29 cellular contexts compared by ENCODE assay signal in genomic region chr2:77813614-77814013, GRCh38.
"Had no signal": no experiment of that assay in that cellular context is flagged by ENCODE, and none has a peak within 500 bp of the region (broad histone marks: within the 10 kb centered on the region; RNA-seq: fewer than 3 reads in every experiment).

No MANE protein-coding gene starts in this region.

- H3K4me3 Mint-ChIP-seq: activated B cell treated with CpG ODN at 0.5 μM for 24 hours; activated CD4-positive, alpha-beta T cell treated with anti-CD3 and anti-CD28 coated beads for 36 hours; activated T-cell treated with anti-CD3 and anti-CD28 coated beads, Interleukin-2, amount 50 U/mL, for 24 hours; activated T-helper 17 cell treated with anti-CD3 and anti-CD28 coated beads, Interleukin-2, amount 50 U/mL, for 72 hours; central memory CD8-positive, alpha-beta T cell; effector memory CD8-positive, alpha-beta T cell; neural crest cell had no signal

- FAIRE-seq: colon, endothelial cell of umbilical vein, keratinocyte had no signal

- H3K27me3 Mint-ChIP-seq: activated B cell treated with CpG ODN at 0.5 μM for 24 hours; activated CD4-positive, alpha-beta T cell treated with anti-CD3 and anti-CD28 coated beads for 36 hours; activated T-cell treated with anti-CD3 and anti-CD28 coated beads, Interleukin-2, amount 50 U/mL, for 24 hours; activated T-helper 17 cell treated with anti-CD3 and anti-CD28 coated beads, Interleukin-2, amount 50 U/mL, for 72 hours; central memory CD8-positive, alpha-beta T cell; effector memory CD8-positive, alpha-beta T cell had no signal

- H3K27ac Mint-ChIP-seq: activated B cell treated with CpG ODN at 0.5 μM for 24 hours; activated CD4-positive, alpha-beta T cell treated with anti-CD3 and anti-CD28 coated beads for 36 hours; activated naive CD4-positive, alpha-beta T cell treated with anti-CD3 and anti-CD28 coated beads, Interleukin-2, amount 50 U/mL, for 72 hours; activated T-cell treated with anti-CD3 and anti-CD28 coated beads, Interleukin-2, amount 50 U/mL, for 24 hours; activated T-helper 17 cell treated with anti-CD3 and anti-CD28 coated beads, Interleukin-2, amount 50 U/mL, for 72 hours; effector memory CD8-positive, alpha-beta T cell had no signal

- H3K4me3 ChIP-seq: ascending aorta, dorsolateral prefrontal cortex, esophagus muscularis mucosa, gastrocnemius medialis, lower lobe of right lung, mucosa of descending colon, spleen, thoracic aorta, upper lobe of left lung had no signal

- H3K27me3 ChIP-seq: ascending aorta, dorsolateral prefrontal cortex, esophagus muscularis mucosa, gastrocnemius medialis, spleen, upper lobe of left lung had no signal

- H3K36me3 ChIP-seq: ascending aorta, esophagus muscularis mucosa, gastrocnemius medialis, lower lobe of right lung, spleen, thoracic aorta, upper lobe of left lung had no signal

- DNase-seq: activated B cell treated with CpG ODN at 0.5 μM for 24 hours; activated CD4-positive, alpha-beta T cell treated with anti-CD3 and anti-CD28 coated beads for 36 hours; activated CD4-positive, alpha-beta T cell treated with anti-CD3 and anti-CD28 coated beads, Interleukin-2, amount 50 U/mL, for 4 hours; activated CD8-positive, alpha-beta memory T cell treated with anti-CD3 and anti-CD28 coated beads for 24 hours; activated CD8-positive, alpha-beta memory T cell treated with anti-CD3 and anti-CD28 coated beads, Interleukin-2, amount 50 U/mL, for 4 hours; activated T-cell treated with anti-CD3 and anti-CD28 coated beads, Interleukin-2, amount 50 U/mL, for 24 hours; dorsolateral prefrontal cortex; effector memory CD8-positive, alpha-beta T cell; gastrocnemius medialis; hypothalamus; lower lobe of right lung; mesendoderm; mucosa of descending colon; spleen; stimulated activated CD4-positive, alpha-beta T cell treated with anti-CD3 and anti-CD28 coated beads, Interleukin-4, amount 100 ng/mL, for 1 hour; stimulated activated naive CD4-positive, alpha-beta T cell; T-helper 1 cell; upper lobe of left lung had no signal

- ATAC-seq: activated CD4-positive, alpha-beta T cell treated with anti-CD3 and anti-CD28 coated beads for 36 hours; activated naive CD4-positive, alpha-beta T cell treated with anti-CD3 and anti-CD28 coated beads, Interleukin-2, amount 50 U/mL, for 72 hours; activated T-helper 17 cell treated with anti-CD3 and anti-CD28 coated beads, Interleukin-2, amount 50 U/mL, for 72 hours; effector memory CD8-positive, alpha-beta T cell; gastrocnemius medialis; left lobe of liver; lower lobe of right lung; mucosa of descending colon had no signal

- H3K4me1 ChIP-seq: ascending aorta, esophagus muscularis mucosa, gastrocnemius medialis, lower lobe of right lung, spleen, upper lobe of left lung had no signal

- H3K27ac ChIP-seq: ascending aorta, dorsolateral prefrontal cortex, esophagus muscularis mucosa, gastrocnemius medialis, lower lobe of right lung, spleen, thoracic aorta, upper lobe of left lung had no signal

- H3K9me3 ChIP-seq: gastrocnemius medialis, lower lobe of right lung, thoracic aorta, upper lobe of left lung had no signal

- H3K4me1 Mint-ChIP-seq: activated B cell treated with CpG ODN at 0.5 μM for 24 hours; activated CD4-positive, alpha-beta T cell treated with anti-CD3 and anti-CD28 coated beads for 36 hours; activated T-helper 17 cell treated with anti-CD3 and anti-CD28 coated beads, Interleukin-2, amount 50 U/mL, for 72 hours; central memory CD8-positive, alpha-beta T cell; neural crest cell had no signal
